ENCODE assay signal across 1 cellular context in the genomic region with DNA sequence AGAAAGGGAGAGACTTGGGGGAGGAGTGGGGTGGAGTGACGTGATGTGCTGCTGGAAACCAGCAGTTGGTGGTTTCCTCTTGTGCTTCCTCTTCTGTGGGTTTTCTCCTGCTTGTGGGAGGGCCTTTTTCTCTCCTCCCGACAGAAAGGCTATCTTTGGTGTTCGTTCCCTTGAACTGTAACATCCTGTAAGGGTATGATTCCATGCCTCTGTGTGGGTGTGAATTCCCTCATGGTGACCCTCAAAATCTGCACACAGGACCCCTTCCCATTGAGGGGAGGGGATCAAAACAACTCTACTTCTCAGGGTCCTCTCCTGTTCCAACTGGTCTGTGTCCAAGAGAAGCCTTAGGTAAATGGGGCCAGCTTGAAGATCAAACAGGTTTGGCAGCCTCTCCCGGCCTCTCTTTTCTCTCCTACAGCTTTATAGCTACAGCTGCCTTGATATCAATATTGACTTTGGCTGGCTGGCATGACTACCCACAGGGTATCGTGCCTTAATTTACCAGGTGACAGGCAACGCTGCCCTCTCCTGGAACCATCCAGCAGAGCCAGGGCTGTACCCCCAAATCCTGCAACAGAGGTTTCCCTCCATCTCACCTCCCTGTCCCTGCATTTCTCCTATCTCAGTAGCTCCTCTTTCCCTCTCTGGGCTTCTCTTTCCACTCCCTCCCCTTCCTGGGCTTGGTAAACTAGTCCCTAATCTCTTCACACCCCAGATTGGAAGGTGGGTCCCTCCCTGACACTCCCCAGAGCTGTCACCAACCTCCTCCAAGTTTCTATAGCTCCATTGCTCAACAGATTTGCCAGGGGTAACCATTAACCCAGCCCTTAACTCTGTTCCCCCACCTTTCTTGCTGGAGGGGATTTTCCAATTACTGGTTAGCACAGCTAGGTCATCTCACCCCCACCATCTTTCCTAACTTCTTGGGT.
A peak's percentile ranks its signal among the peaks of the same experiment; 100 is the strongest.
TF ChIP-seq lines count a peak whose summit lies in the region.

No MANE protein-coding gene starts in this region.

TF ChIP-seq in HepG2, 621 proteins besides CTCF, POLR2A, EP300 and RAD21 (continued from another document and continues in another):
- TF ChIP-seq, protein P1, sequence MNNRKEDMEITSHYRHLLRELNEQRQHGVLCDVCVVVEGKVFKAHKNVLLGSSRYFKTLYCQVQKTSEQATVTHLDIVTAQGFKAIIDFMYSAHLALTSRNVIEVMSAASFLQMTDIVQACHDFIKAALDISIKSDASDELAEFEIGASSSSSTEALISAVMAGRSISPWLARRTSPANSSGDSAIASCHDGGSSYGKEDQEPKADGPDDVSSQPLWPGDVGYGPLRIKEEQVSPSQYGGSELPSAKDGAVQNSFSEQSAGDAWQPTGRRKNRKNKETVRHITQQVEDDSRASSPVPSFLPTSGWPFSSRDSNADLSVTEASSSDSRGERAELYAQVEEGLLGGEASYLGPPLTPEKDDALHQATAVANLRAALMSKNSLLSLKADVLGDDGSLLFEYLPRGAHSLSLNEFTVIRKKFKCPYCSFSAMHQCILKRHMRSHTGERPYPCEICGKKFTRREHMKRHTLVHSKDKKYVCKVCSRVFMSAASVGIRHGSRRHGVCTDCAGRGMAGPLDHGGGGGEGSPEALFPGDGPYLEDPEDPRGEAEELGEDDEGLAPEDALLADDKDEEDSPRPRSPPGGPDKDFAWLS (CRISPR knock-in tag; IDR thresholded peaks at IDR 0.05; ENCODE audit: borderline replicate concordance), result peak; percentile 41; the same call in 1 of the 2 replicates
- TF ChIP-seq, protein P2, sequence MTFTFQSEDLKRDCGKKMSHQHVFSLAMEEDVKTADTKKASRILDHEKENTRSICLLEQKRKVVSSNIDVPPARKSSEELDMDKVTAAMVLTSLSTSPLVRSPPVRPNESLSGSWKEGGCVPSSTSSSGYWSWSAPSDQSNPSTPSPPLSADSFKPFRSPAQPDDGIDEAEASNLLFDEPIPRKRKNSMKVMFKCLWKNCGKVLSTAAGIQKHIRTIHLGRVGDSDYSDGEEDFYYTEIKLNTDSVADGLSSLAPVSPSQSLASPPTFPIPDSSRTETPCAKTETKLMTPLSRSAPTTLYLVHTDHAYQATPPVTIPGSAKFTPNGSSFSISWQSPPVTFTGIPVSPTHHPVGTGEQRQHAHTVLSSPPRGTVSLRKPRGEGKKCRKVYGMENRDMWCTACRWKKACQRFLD (CRISPR knock-in tag; IDR thresholded peaks at IDR 0.05; ENCODE audit: borderline replicate concordance), result 0 out of 2 replicates have a peak, but pooled peaks have one; percentile 23
- TF ChIP-seq ZNF720 (CRISPR knock-in tag; IDR thresholded peaks at IDR 0.05) (0 out of 2 replicates have a peak, but pooled peaks have one; percentile 61), TBX2 (CRISPR knock-in tag; IDR thresholded peaks at IDR 0.05; ENCODE audit: borderline replicate concordance) (peak; percentile 100), SIN3A (IDR thresholded peaks at IDR 0.05; ENCODE audit: borderline replicate concordance, low read depth, low read length) (peak; percentile 70), SALL1 (CRISPR knock-in tag; IDR thresholded peaks at IDR 0.05) (peak; percentile 77), ATF7-NPFF (CRISPR knock-in tag; IDR thresholded peaks at IDR 0.05; ENCODE audit: low read depth) (0 out of 2 replicates have a peak, but pooled peaks have one; percentile 8), ERF (CRISPR knock-in tag; IDR thresholded peaks at IDR 0.05) (peak; percentile 75), SP1 (IDR thresholded peaks at IDR 0.05) (no peak), SP1 (CRISPR knock-in tag; IDR thresholded peaks at IDR 0.05) (no peak; the same call in 1 of the 2 replicates), HIVEP1 (CRISPR knock-in tag; IDR thresholded peaks at IDR 0.05) (peak; percentile 94), HDAC2 (CRISPR knock-in tag; IDR thresholded peaks at IDR 0.05) (peak; percentile 94), ZNF562 (CRISPR knock-in tag; IDR thresholded peaks at IDR 0.05; ENCODE audit: borderline replicate concordance) (no peak), MAZ (IDR thresholded peaks at IDR 0.05; ENCODE audit: borderline replicate concordance, low read depth, low read length) (peak; percentile 34; the same call in 1 of the 2 replicates), MAZ (CRISPR knock-in tag; IDR thresholded peaks at IDR 0.05; ENCODE audit: low read depth) (peak; percentile 79), RXRA (CRISPR knock-in tag; IDR thresholded peaks at IDR 0.05) (no peak; the same call in 1 of the 2 replicates), ZNF256 (CRISPR knock-in tag; conservative IDR thresholded peaks at IDR 0.05) (peak; percentile 87), HMG20A (CRISPR knock-in tag; IDR thresholded peaks at IDR 0.05; ENCODE audit: borderline replicate concordance) (peak; percentile 27; the same call in 1 of the 2 replicates), GATA4 (IDR thresholded peaks at IDR 0.05; ENCODE audit: borderline replicate concordance, low read depth) (peak; percentile 41; the same call in 1 of the 2 replicates), ZFP36L1 (CRISPR knock-in tag; IDR thresholded peaks at IDR 0.05) (peak; percentile 47; the same call in 1 of the 2 replicates), PPARG (CRISPR knock-in tag; conservative IDR thresholded peaks at IDR 0.05) (peak; percentile 88), SP4 (CRISPR knock-in tag; IDR thresholded peaks at IDR 0.05) (no peak), AGO2 (optimal IDR thresholded peaks at IDR 0.05; ENCODE audit: low read depth, low read length) (no peak), ZNF792 (CRISPR knock-in tag; IDR thresholded peaks at IDR 0.05) (peak; percentile 57), ZBTB42 (CRISPR knock-in tag; IDR thresholded peaks at IDR 0.05) (no peak), ZNF225 (CRISPR knock-in tag; IDR thresholded peaks at IDR 0.05) (no peak), GZF1 (CRISPR knock-in tag; IDR thresholded peaks at IDR 0.05) (no peak)
- TF ChIP-seq, protein P3, sequence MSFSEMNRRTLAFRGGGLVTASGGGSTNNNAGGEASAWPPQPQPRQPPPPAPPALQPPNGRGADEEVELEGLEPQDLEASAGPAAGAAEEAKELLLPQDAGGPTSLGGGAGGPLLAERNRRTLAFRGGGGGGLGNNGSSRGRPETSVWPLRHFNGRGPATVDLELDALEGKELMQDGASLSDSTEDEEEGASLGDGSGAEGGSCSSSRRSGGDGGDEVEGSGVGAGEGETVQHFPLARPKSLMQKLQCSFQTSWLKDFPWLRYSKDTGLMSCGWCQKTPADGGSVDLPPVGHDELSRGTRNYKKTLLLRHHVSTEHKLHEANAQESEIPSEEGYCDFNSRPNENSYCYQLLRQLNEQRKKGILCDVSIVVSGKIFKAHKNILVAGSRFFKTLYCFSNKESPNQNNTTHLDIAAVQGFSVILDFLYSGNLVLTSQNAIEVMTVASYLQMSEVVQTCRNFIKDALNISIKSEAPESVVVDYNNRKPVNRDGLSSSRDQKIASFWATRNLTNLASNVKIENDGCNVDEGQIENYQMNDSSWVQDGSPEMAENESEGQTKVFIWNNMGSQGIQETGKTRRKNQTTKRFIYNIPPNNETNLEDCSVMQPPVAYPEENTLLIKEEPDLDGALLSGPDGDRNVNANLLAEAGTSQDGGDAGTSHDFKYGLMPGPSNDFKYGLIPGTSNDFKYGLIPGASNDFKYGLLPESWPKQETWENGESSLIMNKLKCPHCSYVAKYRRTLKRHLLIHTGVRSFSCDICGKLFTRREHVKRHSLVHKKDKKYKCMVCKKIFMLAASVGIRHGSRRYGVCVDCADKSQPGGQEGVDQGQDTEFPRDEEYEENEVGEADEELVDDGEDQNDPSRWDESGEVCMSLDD (CRISPR knock-in tag; IDR thresholded peaks at IDR 0.05; ENCODE audit: borderline replicate concordance), result peak; percentile 96
- TF ChIP-seq, protein P4, sequence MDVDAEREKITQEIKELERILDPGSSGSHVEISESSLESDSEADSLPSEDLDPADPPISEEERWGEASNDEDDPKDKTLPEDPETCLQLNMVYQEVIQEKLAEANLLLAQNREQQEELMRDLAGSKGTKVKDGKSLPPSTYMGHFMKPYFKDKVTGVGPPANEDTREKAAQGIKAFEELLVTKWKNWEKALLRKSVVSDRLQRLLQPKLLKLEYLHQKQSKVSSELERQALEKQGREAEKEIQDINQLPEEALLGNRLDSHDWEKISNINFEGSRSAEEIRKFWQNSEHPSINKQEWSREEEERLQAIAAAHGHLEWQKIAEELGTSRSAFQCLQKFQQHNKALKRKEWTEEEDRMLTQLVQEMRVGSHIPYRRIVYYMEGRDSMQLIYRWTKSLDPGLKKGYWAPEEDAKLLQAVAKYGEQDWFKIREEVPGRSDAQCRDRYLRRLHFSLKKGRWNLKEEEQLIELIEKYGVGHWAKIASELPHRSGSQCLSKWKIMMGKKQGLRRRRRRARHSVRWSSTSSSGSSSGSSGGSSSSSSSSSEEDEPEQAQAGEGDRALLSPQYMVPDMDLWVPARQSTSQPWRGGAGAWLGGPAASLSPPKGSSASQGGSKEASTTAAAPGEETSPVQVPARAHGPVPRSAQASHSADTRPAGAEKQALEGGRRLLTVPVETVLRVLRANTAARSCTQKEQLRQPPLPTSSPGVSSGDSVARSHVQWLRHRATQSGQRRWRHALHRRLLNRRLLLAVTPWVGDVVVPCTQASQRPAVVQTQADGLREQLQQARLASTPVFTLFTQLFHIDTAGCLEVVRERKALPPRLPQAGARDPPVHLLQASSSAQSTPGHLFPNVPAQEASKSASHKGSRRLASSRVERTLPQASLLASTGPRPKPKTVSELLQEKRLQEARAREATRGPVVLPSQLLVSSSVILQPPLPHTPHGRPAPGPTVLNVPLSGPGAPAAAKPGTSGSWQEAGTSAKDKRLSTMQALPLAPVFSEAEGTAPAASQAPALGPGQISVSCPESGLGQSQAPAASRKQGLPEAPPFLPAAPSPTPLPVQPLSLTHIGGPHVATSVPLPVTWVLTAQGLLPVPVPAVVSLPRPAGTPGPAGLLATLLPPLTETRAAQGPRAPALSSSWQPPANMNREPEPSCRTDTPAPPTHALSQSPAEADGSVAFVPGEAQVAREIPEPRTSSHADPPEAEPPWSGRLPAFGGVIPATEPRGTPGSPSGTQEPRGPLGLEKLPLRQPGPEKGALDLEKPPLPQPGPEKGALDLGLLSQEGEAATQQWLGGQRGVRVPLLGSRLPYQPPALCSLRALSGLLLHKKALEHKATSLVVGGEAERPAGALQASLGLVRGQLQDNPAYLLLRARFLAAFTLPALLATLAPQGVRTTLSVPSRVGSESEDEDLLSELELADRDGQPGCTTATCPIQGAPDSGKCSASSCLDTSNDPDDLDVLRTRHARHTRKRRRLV (CRISPR knock-in tag; IDR thresholded peaks at IDR 0.05), result peak; percentile 55
- TF ChIP-seq, protein P5, sequence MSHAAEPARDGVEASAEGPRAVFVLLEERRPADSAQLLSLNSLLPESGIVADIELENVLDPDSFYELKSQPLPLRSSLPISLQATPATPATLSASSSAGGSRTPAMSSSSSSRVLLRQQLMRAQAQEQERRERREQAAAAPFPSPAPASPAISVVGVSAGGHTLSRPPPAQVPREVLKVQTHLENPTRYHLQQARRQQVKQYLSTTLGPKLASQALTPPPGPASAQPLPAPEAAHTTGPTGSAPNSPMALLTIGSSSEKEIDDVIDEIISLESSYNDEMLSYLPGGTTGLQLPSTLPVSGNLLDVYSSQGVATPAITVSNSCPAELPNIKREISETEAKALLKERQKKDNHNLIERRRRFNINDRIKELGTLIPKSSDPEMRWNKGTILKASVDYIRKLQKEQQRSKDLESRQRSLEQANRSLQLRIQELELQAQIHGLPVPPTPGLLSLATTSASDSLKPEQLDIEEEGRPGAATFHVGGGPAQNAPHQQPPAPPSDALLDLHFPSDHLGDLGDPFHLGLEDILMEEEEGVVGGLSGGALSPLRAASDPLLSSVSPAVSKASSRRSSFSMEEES (CRISPR knock-in tag; IDR thresholded peaks at IDR 0.05), result peak; percentile 60; the same call in 1 of the 2 replicates
- TF ChIP-seq, protein P6, sequence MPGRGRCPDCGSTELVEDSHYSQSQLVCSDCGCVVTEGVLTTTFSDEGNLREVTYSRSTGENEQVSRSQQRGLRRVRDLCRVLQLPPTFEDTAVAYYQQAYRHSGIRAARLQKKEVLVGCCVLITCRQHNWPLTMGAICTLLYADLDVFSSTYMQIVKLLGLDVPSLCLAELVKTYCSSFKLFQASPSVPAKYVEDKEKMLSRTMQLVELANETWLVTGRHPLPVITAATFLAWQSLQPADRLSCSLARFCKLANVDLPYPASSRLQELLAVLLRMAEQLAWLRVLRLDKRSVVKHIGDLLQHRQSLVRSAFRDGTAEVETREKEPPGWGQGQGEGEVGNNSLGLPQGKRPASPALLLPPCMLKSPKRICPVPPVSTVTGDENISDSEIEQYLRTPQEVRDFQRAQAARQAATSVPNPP (CRISPR knock-in tag; IDR thresholded peaks at IDR 0.05), result peak; percentile 35; the same call in 1 of the 2 replicates
- TF ChIP-seq, protein P7, sequence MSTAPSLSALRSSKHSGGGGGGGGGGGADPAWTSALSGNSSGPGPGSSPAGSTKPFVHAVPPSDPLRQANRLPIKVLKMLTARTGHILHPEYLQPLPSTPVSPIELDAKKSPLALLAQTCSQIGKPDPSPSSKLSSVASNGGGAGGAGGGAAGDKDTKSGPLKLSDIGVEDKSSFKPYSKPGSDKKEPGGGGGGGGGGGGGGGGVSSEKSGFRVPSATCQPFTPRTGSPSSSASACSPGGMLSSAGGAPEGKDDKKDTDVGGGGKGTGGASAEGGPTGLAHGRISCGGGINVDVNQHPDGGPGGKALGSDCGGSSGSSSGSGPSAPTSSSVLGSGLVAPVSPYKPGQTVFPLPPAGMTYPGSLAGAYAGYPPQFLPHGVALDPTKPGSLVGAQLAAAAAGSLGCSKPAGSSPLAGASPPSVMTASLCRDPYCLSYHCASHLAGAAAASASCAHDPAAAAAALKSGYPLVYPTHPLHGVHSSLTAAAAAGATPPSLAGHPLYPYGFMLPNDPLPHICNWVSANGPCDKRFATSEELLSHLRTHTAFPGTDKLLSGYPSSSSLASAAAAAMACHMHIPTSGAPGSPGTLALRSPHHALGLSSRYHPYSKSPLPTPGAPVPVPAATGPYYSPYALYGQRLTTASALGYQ (CRISPR knock-in tag; IDR thresholded peaks at IDR 0.05), result peak; percentile 97
- TF ChIP-seq, protein P8, sequence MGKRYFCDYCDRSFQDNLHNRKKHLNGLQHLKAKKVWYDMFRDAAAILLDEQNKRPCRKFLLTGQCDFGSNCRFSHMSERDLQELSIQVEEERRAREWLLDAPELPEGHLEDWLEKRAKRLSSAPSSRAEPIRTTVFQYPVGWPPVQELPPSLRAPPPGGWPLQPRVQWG (CRISPR knock-in tag; IDR thresholded peaks at IDR 0.05; ENCODE audit: borderline replicate concordance, low read depth), result no peak; the same call in 1 of the 2 replicates
- TF ChIP-seq, protein P9, sequence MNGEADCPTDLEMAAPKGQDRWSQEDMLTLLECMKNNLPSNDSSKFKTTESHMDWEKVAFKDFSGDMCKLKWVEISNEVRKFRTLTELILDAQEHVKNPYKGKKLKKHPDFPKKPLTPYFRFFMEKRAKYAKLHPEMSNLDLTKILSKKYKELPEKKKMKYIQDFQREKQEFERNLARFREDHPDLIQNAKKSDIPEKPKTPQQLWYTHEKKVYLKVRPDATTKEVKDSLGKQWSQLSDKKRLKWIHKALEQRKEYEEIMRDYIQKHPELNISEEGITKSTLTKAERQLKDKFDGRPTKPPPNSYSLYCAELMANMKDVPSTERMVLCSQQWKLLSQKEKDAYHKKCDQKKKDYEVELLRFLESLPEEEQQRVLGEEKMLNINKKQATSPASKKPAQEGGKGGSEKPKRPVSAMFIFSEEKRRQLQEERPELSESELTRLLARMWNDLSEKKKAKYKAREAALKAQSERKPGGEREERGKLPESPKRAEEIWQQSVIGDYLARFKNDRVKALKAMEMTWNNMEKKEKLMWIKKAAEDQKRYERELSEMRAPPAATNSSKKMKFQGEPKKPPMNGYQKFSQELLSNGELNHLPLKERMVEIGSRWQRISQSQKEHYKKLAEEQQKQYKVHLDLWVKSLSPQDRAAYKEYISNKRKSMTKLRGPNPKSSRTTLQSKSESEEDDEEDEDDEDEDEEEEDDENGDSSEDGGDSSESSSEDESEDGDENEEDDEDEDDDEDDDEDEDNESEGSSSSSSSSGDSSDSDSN (CRISPR knock-in tag; IDR thresholded peaks at IDR 0.05), result peak; percentile 37
